Comparison of ENCODE assay signal across 19 cellular contexts in the genomic region with DNA sequence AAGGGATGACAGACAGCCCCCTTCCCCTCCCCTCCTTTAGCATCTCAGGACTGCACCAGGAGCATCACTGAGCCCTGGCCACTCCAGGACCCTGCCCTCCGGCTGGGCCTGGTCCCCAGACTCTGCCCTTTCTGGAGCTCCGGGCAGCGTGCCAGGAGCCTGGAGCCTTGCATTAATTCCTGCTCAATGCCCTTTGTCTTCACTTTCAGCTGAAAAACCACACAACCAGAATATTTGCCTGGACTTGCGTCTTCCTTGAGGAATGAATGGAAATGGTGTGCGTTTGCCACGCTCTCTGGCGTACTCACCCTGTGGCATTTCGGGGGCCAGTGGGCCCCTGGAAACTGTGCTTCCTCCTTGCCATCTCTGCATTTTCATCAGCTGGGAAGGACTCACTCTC. TPM values are rescaled to one million over a fixed set of nuclear protein-coding genes. Genes with fewer than 3 reads are reported as not detected.
DNase-seq lines count a peak whose midpoint lies in the region; ATAC-seq, FAIRE-seq and TF ChIP-seq lines count a peak whose summit lies in the region.
"Had no signal": no experiment of that assay in that cellular context is flagged by ENCODE, and none has a peak within 500 bp of the region (broad histone marks: within the 10 kb centered on the region; RNA-seq: fewer than 3 reads in every experiment).

No MANE protein-coding gene starts in this region.

- H3K4me2 ChIP-seq in keratinocyte (ENCODE audit: control insufficient read depth, extremely low read depth, insufficient read depth, low read depth, low read length), result peak overlapping the region; percentile 37
- H3K4me2 ChIP-seq: PC-9 had no signal

- CTCF ChIA-PET in Calu3 (lab: Charles Lee), result no interaction called here

- H3K4me1 Mint-ChIP-seq in Calu3 (ENCODE audit: low read depth, unreplicated experiment), result no peaks in the 10 kb centered on the region
- H3K4me1 Mint-ChIP-seq: activated B cell treated with CpG ODN at 0.5 μM for 24 hours; stimulated activated memory B cell treated with anti-CD40 and anti-IgM and Interleukin-4, amounts not matched to agents 10 μg/mL and 1 μg/mL and 100 μg/mL, for 72 hours; T-cell had no signal

- H3K4me3 Mint-ChIP-seq in Calu3 (ENCODE audit: low read depth, unreplicated experiment), result no peak overlapping the region
- H3K4me3 Mint-ChIP-seq: activated B cell treated with CpG ODN at 0.5 μM for 24 hours; nephron; stimulated activated memory B cell treated with anti-CD40 and anti-IgM and Interleukin-4, amounts not matched to agents 10 μg/mL and 1 μg/mL and 100 μg/mL, for 72 hours; T-cell had no signal

- H3K36me3 Mint-ChIP-seq in Calu3 (ENCODE audit: insufficient read depth, unreplicated experiment), result no peaks in the 10 kb centered on the region
- H3K36me3 Mint-ChIP-seq: stimulated activated memory B cell treated with anti-CD40 and anti-IgM and Interleukin-4, amounts not matched to agents 10 μg/mL and 1 μg/mL and 100 μg/mL, for 72 hours; T-cell had no signal

- ATAC-seq in HG02642 (IDR thresholded peaks at IDR 0.05; ENCODE audit: poor library complexity, unreplicated experiment) (no peak), HG03097 (IDR thresholded peaks at IDR 0.05; ENCODE audit: low FRiP score, unreplicated experiment) (no peak), HG03378 (IDR thresholded peaks at IDR 0.05; ENCODE audit: unreplicated experiment) (no peak)
- ATAC-seq: stimulated activated memory B cell treated with anti-CD40 and anti-IgM and Interleukin-4, amounts not matched to agents 10 μg/mL and 1 μg/mL and 100 μg/mL, for 72 hours; T-cell had no signal

- FAIRE-seq in keratinocyte (lab: Jason Lieb, UNC), result peak; percentile 94
- FAIRE-seq: colon, GM18507, GM19239 had no signal

- peaks cover 93% of the 10 kb centered on the region for H3K27me3 Mint-ChIP-seq in Calu3 (ENCODE audit: unreplicated experiment)

- H3K9me3 ChIP-seq in adipocyte (ENCODE audit: control insufficient read depth, low read length), result peaks cover 37% of the 10 kb centered on the region
- peaks cover 14% of the 10 kb centered on the region for H3K9me3 ChIP-seq in keratinocyte (ENCODE audit: control insufficient read depth, low read depth, low read length)

- no peak overlapping the region for H3K27ac ChIP-seq in keratinocyte (ENCODE audit: control insufficient read depth, insufficient read depth, low read length)
- H3K27ac ChIP-seq: left ventricle myocardium inferior, PC-9 had no signal

- BruUV-seq in Calu3 (replicated peaks; lab: Mats Ljungman, UMichigan), result no TSS peak

- H3K4me1 ChIP-seq in adipocyte (ENCODE audit: control insufficient read depth, insufficient read depth, low read length) (no peaks in the 10 kb centered on the region), keratinocyte (ENCODE audit: control insufficient read depth, extremely low read depth, insufficient read depth, low read length) (peaks cover 8% of the 10 kb centered on the region)

- no peak for TF ChIP-seq CTCF in Calu3 (IDR thresholded peaks at IDR 0.05; ENCODE audit: unreplicated experiment)
- no peak for TF ChIP-seq CTCF in keratinocyte (optimal IDR thresholded peaks at IDR 0.05 in 1 of 3, IDR thresholded peaks at IDR 0.05 in 1 of 3, conservative IDR thresholded peaks at IDR 0.05 in 1 of 3; ENCODE audit: extremely low read depth in 1 of 3, insufficient read depth in 2 of 3, low read length in 3 of 3)

- H3K9ac ChIP-seq in adipocyte (ENCODE audit: low read length) (no peak overlapping the region), keratinocyte (ENCODE audit: control insufficient read depth, extremely low read depth, insufficient read depth, low read length) (no peak overlapping the region)

- dilution Hi-C loops in keratinocyte (cut with MboI; ENCODE audit: extremely low pct_ligation_motif_present, low sequenced_read_pairs), result no loop called here

- H3K4me3 ChIP-seq in adipocyte (ENCODE audit: low read length) (no peak overlapping the region), keratinocyte (ENCODE audit: control insufficient read depth in 2 of 3, extremely low read depth in 1 of 3, insufficient read depth in 2 of 3, low read depth in 1 of 3, low read length in 3 of 3) (no peak overlapping the region)
- H3K4me3 ChIP-seq: left ventricle myocardium inferior, PC-9 had no signal

- H3K36me3 ChIP-seq in adipocyte (ENCODE audit: control insufficient read depth, insufficient read depth, low read length, severe bottlenecking) (no peaks in the 10 kb centered on the region), keratinocyte (ENCODE audit: control insufficient read depth in 2 of 2, extremely low read depth in 1 of 2, insufficient read depth in 2 of 2, low read length in 2 of 2) (no peaks in the 10 kb centered on the region)
- H3K36me3 ChIP-seq: left ventricle myocardium inferior had no signal

- no peak overlapping the region for H2AFZ ChIP-seq in keratinocyte (ENCODE audit: control insufficient read depth, low read length)
- H2AFZ ChIP-seq: PC-9 had no signal

- H3K79me2 ChIP-seq in keratinocyte (ENCODE audit: control insufficient read depth, insufficient read depth, low read length), result no peaks in the 10 kb centered on the region

- no peaks in the 10 kb centered on the region for H4K20me1 ChIP-seq in keratinocyte (ENCODE audit: control insufficient read depth, extremely low read depth, insufficient read depth, low read length)

- H3K9me1 ChIP-seq in keratinocyte (ENCODE audit: control insufficient read depth, extremely low read depth, insufficient read depth, low read length), result no peaks in the 10 kb centered on the region

- H3K27ac Mint-ChIP-seq in Calu3 (ENCODE audit: unreplicated experiment), result no peak overlapping the region
- H3K27ac Mint-ChIP-seq: activated B cell treated with CpG ODN at 0.5 μM for 24 hours; nephron; stimulated activated memory B cell treated with anti-CD40 and anti-IgM and Interleukin-4, amounts not matched to agents 10 μg/mL and 1 μg/mL and 100 μg/mL, for 72 hours; T-cell had no signal

- H3K27me3 ChIP-seq in adipocyte (replicated peaks; ENCODE audit: control insufficient read depth, insufficient read depth, low read length), result peaks cover 43% of the 10 kb centered on the region
- peaks cover 41% of the 10 kb centered on the region for H3K27me3 ChIP-seq in keratinocyte (ENCODE audit: control insufficient read depth, extremely low read depth, insufficient read depth, low read length)

- H3K9me3 Mint-ChIP-seq in Calu3 (ENCODE audit: low read depth, unreplicated experiment), result peaks cover 5% of the 10 kb centered on the region

- intact Hi-C loops in Calu3 (cut with micrococcal nuclease; ENCODE audit: unreplicated experiment) (no loop called here), cardiac septum (cut with DNase I) (no loop called here)

- DNase-seq in Calu3 (peak; percentile 38), NCI-H1105 (lab: John Stamatoyannopoulos, UW) (peak; percentile 59), adipocyte (ENCODE audit: low read depth) (peak; percentile 11), keratinocyte (ENCODE audit: low read depth, low spot score) (peak; percentile 76), cardiac septum (ENCODE audit: low spot score) (no peak)
- DNase-seq: activated B cell treated with CpG ODN at 0.5 μM for 24 hours, GDM1, left ventricle myocardium inferior, NCI-H2227 treated with DMSO at 0.1 percent for 48 hours, PC-9, T-cell had no signal

RNA-seq across cellular contexts. Expression of a gene that starts 8.5 kb away (rescaled TPM):
- not detected in 2 replicates for total RNA-seq in Calu3 (2022)
- 1.1 to 3.3 TPM (median 2.2 TPM) in 3 replicates for polyA plus RNA-seq in keratinocyte
- not detected for polyA plus RNA-seq in keratinocyte (2011; ENCODE audit: low read depth)
- 1.3 and 2.6 TPM in 2 replicates for polyA plus RNA-seq in keratinocyte (2011; cell fraction: cytosol; rRNA removed)
- 1.0 and 2.8 TPM in 2 replicates for polyA plus RNA-seq in keratinocyte (2011; cell fraction: nucleus; rRNA removed)
- polyA plus RNA-seq in keratinocyte (2012; ENCODE audit: low replicate concordance), result 4.2 TPM in 1 of 2 replicates, not detected in the other
- 0.93 to 5.9 TPM (median 1.5 TPM) in 3 replicates for polyA minus RNA-seq in keratinocyte
- polyA minus RNA-seq in keratinocyte (2011; cell fraction: cytosol; rRNA and poly(A)+ RNA removed), result 5.4 TPM
- polyA minus RNA-seq in keratinocyte (2011; cell fraction: nucleus; rRNA and poly(A)+ RNA removed), result 0.42 and 2.3 TPM in 2 replicates
- not detected for total RNA-seq in cardiac septum
- total RNA-seq: activated B cell treated with CpG ODN at 0.5 μM for 24 hours, PC-9, T-cell had no signal
